Comparison of ENCODE assay signal across 28 cellular contexts in the genomic region with DNA sequence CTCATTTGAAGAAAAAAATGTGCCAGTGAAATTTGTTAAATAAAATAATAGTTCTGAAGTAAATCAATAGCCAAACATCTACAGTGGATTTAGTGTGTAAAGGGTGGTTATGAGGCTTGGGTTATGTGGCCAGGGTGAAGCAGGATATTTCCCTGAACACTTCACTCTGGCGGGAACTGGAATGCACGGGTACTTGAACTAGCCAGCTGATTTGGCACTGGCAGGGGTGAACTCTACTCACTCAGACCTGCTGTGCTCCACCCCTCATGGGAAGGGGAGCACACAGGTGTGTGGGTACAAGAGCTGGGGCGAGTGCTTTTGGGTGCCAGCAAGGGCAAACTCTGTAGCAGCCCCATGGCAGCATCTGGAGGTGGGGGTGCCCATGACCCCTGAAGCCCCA.
A peak's percentile ranks its signal among the peaks of the same experiment; 100 is the strongest.
DNase-seq lines count a peak whose midpoint lies in the region; ATAC-seq and TF ChIP-seq lines count a peak whose summit lies in the region.
"Had no signal": no experiment of that assay in that cellular context is flagged by ENCODE, and none has a peak within 500 bp of the region (broad histone marks: within the 10 kb centered on the region; RNA-seq: fewer than 3 reads in every experiment).

No MANE protein-coding gene starts in this region.

- H3K9me3 ChIP-seq in upper lobe of right lung: no peaks in the 10 kb centered on the region
- H3K9me3 ChIP-seq: thyroid gland had no signal

- no peak overlapping the region for H3K4me3 ChIP-seq in upper lobe of right lung
- H3K4me3 ChIP-seq: cardiac muscle cell, right atrium auricular region, smooth muscle cell, thyroid gland had no signal

- H3K27me3 Mint-ChIP-seq in endothelial cell (ENCODE audit: unreplicated experiment): peaks cover 5% of the 10 kb centered on the region
- H3K27me3 Mint-ChIP-seq: activated naive CD8-positive, alpha-beta T cell treated with anti-CD3 and anti-CD28 coated beads, Interleukin-2, amount 50 U/mL, for 24 hours; stimulated activated naive CD8-positive, alpha-beta T cell treated with anti-CD3 and anti-CD28 coated beads, Interleukin-15, amount 100 ng/mL, for 72 hours had no signal

- H3K27ac Mint-ChIP-seq in endothelial cell (ENCODE audit: unreplicated experiment): peak overlapping the region; percentile 96
- H3K27ac Mint-ChIP-seq: activated naive CD8-positive, alpha-beta T cell treated with anti-CD3 and anti-CD28 coated beads, Interleukin-2, amount 50 U/mL, for 24 hours; stimulated activated naive CD8-positive, alpha-beta T cell treated with anti-CD3 and anti-CD28 coated beads, Interleukin-15, amount 100 ng/mL, for 72 hours had no signal

- H3K4me1 ChIP-seq in upper lobe of right lung: no peaks in the 10 kb centered on the region
- H3K4me1 ChIP-seq: right atrium auricular region, thyroid gland had no signal

- ATAC-seq in upper lobe of right lung (peak; percentile 90), HG02884 (IDR thresholded peaks at IDR 0.05; ENCODE audit: unreplicated experiment) (no peak)
- ATAC-seq: activated CD4-positive, CD25-positive, alpha-beta regulatory T cell treated with anti-CD3 and anti-CD28 coated beads, Interleukin-2, amount 50 U/mL, for 24 hours; activated naive CD8-positive, alpha-beta T cell treated with anti-CD3 and anti-CD28 coated beads, Interleukin-2, amount 50 U/mL, for 24 hours; left colon; SK-N-SH treated with all-trans-retinoic acid at 6 μM for 48 hours; stimulated activated naive CD8-positive, alpha-beta T cell treated with anti-CD3 and anti-CD28 coated beads, Interleukin-15, amount 100 ng/mL, for 72 hours had no signal

- no peaks in the 10 kb centered on the region for H3K27me3 ChIP-seq in upper lobe of right lung
- H3K27me3 ChIP-seq: cardiac muscle cell, right atrium auricular region, thyroid gland had no signal

- no peak overlapping the region for H3K27ac ChIP-seq in upper lobe of right lung
- H3K27ac ChIP-seq: 22Rv1, cardiac muscle cell, parathyroid adenoma, right atrium auricular region, RWPE1 had no signal

- TF ChIP-seq CTCF in endothelial cell (IDR thresholded peaks at IDR 0.05; ENCODE audit: unreplicated experiment): no peak
- no peak for TF ChIP-seq CTCF in upper lobe of right lung (IDR thresholded peaks at IDR 0.05)

- H3K9me3 Mint-ChIP-seq in endothelial cell (ENCODE audit: unreplicated experiment): no peaks in the 10 kb centered on the region
- H3K9me3 Mint-ChIP-seq: activated naive CD8-positive, alpha-beta T cell treated with anti-CD3 and anti-CD28 coated beads, Interleukin-2, amount 50 U/mL, for 24 hours; stimulated activated naive CD8-positive, alpha-beta T cell treated with anti-CD3 and anti-CD28 coated beads, Interleukin-15, amount 100 ng/mL, for 72 hours had no signal

- DNase-seq in NCI-H1092 treated with DMSO at 0.1 percent for 48 hours (lab: John Stamatoyannopoulos, UW) (peak; percentile 15), NCI-H1092 (lab: John Stamatoyannopoulos, UW) (no peak), NCI-H2029 treated with DMSO at 0.1 percent for 48 hours (lab: John Stamatoyannopoulos, UW) (peak; percentile 52), endothelial cell (ENCODE audit: low spot score) (no peak), upper lobe of right lung (no peak), T-helper 1 cell (no peak)
- no peak for DNase-seq in stimulated activated CD4-positive, alpha-beta T cell treated with anti-CD3 and anti-CD28 coated beads, Interleukin-4, amount 100 ng/mL, for 4 hours
- DNase-seq: activated CD4-positive, alpha-beta T cell treated with anti-CD3 and anti-CD28 coated beads, Interleukin-2, amount 50 U/mL, for 48 hours; activated naive CD8-positive, alpha-beta T cell treated with anti-CD3 and anti-CD28 coated beads, Interleukin-2, amount 50 U/mL, for 24 hours; activated T-cell treated with anti-CD3 and anti-CD28 coated beads, Interleukin-2, amount 50 U/mL, for 48 hours; cortex of kidney; DMS79 treated with DMSO at 0.1 percent for 48 hours; left colon; NCI-H2081; NCI-H446 treated with DMSO at 0.1 percent for 48 hours; stimulated activated naive CD8-positive, alpha-beta T cell treated with anti-CD3 and anti-CD28 coated beads, Interleukin-15, amount 100 ng/mL, for 72 hours; T-helper 2 cell; thyroid gland had no signal

- intact Hi-C loops in upper lobe of right lung (cut with DNase I): no loop called here

- H3K36me3 ChIP-seq in upper lobe of right lung: no peaks in the 10 kb centered on the region
- H3K36me3 ChIP-seq: cardiac muscle cell, right atrium auricular region, thyroid gland had no signal

- peaks cover 4% of the 10 kb centered on the region for H3K36me3 Mint-ChIP-seq in endothelial cell (ENCODE audit: low read depth, unreplicated experiment)

- no peak overlapping the region for H3K4me3 Mint-ChIP-seq in endothelial cell (ENCODE audit: unreplicated experiment)
- H3K4me3 Mint-ChIP-seq: activated naive CD8-positive, alpha-beta T cell treated with anti-CD3 and anti-CD28 coated beads, Interleukin-2, amount 50 U/mL, for 24 hours; neural crest cell; stimulated activated naive CD8-positive, alpha-beta T cell treated with anti-CD3 and anti-CD28 coated beads, Interleukin-15, amount 100 ng/mL, for 72 hours had no signal

- H3K4me1 Mint-ChIP-seq in endothelial cell (ENCODE audit: unreplicated experiment): peaks cover 10% of the 10 kb centered on the region
- H3K4me1 Mint-ChIP-seq: stimulated activated naive CD8-positive, alpha-beta T cell treated with anti-CD3 and anti-CD28 coated beads, Interleukin-15, amount 100 ng/mL, for 72 hours had no signal

Comparison
In these comparisons a context has a peak if more than half of its experiments do, and no peak if none do; other contexts are left out.
1. DNase-seq: peak in NCI-H1092 treated with DMSO at 0.1 percent for 48 hours (single experiment) and NCI-H2029 treated with DMSO at 0.1 percent for 48 hours (single experiment); none in NCI-H1092 (single experiment), endothelial cell (single experiment), upper lobe of right lung (single experiment), T-helper 1 cell (0 of 5) and stimulated activated CD4-positive, alpha-beta T cell treated with anti-CD3 and anti-CD28 coated beads, Interleukin-4, amount 100 ng/mL, for 4 hours (0 of 2).